ENCODE assay signal across 1 cellular context in the genomic region with DNA sequence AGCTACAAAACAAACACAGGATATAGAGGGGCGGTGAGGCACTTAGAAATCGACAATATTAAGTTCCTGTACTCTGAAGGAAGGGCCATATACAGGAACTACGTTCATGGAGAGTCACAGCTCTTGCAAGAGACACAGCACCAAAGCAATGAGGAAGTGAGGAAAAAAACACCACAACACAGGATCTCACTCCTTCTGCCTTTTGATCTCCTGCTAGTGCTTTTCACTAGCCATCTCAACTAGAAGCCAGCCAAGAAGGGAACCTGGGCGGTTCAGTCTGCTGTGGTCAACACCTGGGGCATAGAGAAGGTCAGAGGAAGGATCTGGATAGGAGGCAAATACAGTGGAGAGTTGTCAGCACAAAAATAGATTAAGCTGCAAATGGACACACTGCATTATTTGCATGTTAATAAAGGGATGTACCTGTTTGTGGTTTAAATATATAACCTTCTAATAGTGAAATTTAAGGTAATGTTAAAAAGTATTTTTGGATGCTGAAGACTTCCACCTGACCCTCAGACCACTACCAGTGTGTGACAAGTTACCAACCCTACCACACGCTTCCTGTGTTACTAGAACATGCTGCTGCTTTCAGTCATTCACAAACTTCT.
TF ChIP-seq lines count a peak whose summit lies in the region.

No MANE protein-coding gene starts in this region.

TF ChIP-seq in GM12878, 131 proteins besides CTCF, POLR2A, EP300 and RAD21 (continued from another document):
- TF ChIP-seq JUNB (IDR thresholded peaks at IDR 0.05) = 0 out of 2 replicates have a peak, but pooled peaks have one; percentile 37
- peak; percentile 80 for TF ChIP-seq MEF2B (IDR thresholded peaks at IDR 0.05; ENCODE audit: partially characterized antibody, poor library complexity, severe bottlenecking)
- peak; percentile 65 to 85; a peak in 3 of 4 replicates for TF ChIP-seq SRF (IDR thresholded peaks at IDR 0.05; ENCODE audit: low read depth in 2 of 2, low read length in 2 of 2)
- no peak for TF ChIP-seq ZNF217 (IDR thresholded peaks at IDR 0.05)
- TF ChIP-seq ZNF384 (IDR thresholded peaks at IDR 0.05; ENCODE audit: borderline replicate concordance, low read depth, low read length) = 0 out of 2 replicates have a peak, but pooled peaks have one; percentile 29
- TF ChIP-seq, protein P1, sequence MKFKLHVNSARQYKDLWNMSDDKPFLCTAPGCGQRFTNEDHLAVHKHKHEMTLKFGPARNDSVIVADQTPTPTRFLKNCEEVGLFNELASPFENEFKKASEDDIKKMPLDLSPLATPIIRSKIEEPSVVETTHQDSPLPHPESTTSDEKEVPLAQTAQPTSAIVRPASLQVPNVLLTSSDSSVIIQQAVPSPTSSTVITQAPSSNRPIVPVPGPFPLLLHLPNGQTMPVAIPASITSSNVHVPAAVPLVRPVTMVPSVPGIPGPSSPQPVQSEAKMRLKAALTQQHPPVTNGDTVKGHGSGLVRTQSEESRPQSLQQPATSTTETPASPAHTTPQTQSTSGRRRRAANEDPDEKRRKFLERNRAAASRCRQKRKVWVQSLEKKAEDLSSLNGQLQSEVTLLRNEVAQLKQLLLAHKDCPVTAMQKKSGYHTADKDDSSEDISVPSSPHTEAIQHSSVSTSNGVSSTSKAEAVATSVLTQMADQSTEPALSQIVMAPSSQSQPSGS (IDR thresholded peaks at IDR 0.05; ENCODE audit: low read length) = no peak
- no peak for TF ChIP-seq SREBF1 (IDR thresholded peaks at IDR 0.05; ENCODE audit: low read length)
- TF ChIP-seq EED (IDR thresholded peaks at IDR 0.05; ENCODE audit: low read depth) = peak; percentile 84
- 0 out of 2 replicates have a peak, but pooled peaks have one; percentile 16 for TF ChIP-seq PAX5 (IDR thresholded peaks at IDR 0.05; ENCODE audit: borderline replicate concordance, low read depth, low read length)
- no peak for TF ChIP-seq CEBPB (IDR thresholded peaks at IDR 0.05; ENCODE audit: borderline replicate concordance in 1 of 2, low read depth in 2 of 2, low read length in 2 of 2)
- TF ChIP-seq SIX5 (IDR thresholded peaks at IDR 0.05; ENCODE audit: low read depth, low read length, severe bottlenecking) = no peak
- no peak for TF ChIP-seq NFYA (IDR thresholded peaks at IDR 0.05; ENCODE audit: borderline replicate concordance, low read depth, low read length)
- TF ChIP-seq, protein P2, sequence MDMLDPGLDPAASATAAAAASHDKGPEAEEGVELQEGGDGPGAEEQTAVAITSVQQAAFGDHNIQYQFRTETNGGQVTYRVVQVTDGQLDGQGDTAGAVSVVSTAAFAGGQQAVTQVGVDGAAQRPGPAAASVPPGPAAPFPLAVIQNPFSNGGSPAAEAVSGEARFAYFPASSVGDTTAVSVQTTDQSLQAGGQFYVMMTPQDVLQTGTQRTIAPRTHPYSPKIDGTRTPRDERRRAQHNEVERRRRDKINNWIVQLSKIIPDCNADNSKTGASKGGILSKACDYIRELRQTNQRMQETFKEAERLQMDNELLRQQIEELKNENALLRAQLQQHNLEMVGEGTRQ (IDR thresholded peaks at IDR 0.05; ENCODE audit: borderline replicate concordance, low read depth, low read length) = no peak
- TF ChIP-seq POU2F2 (IDR thresholded peaks at IDR 0.05; ENCODE audit: borderline replicate concordance, low read depth, low read length) = 0 out of 3 replicates have a peak, but pooled peaks have one; percentile 23
- TF ChIP-seq TARDBP (IDR thresholded peaks at IDR 0.05; ENCODE audit: borderline replicate concordance) = no peak
- TF ChIP-seq NR2C2 (IDR thresholded peaks at IDR 0.05; ENCODE audit: borderline replicate concordance, control insufficient read depth, insufficient read length, low read depth) = no peak
- peak; percentile 75 for TF ChIP-seq TCF7 (IDR thresholded peaks at IDR 0.05; ENCODE audit: borderline replicate concordance)
- TF ChIP-seq MTA2 (IDR thresholded peaks at IDR 0.05; ENCODE audit: low read depth) = peak; percentile 72
- peak; percentile 72 for TF ChIP-seq IKZF1 (conservative IDR thresholded peaks at IDR 0.05)
- TF ChIP-seq, protein P3, sequence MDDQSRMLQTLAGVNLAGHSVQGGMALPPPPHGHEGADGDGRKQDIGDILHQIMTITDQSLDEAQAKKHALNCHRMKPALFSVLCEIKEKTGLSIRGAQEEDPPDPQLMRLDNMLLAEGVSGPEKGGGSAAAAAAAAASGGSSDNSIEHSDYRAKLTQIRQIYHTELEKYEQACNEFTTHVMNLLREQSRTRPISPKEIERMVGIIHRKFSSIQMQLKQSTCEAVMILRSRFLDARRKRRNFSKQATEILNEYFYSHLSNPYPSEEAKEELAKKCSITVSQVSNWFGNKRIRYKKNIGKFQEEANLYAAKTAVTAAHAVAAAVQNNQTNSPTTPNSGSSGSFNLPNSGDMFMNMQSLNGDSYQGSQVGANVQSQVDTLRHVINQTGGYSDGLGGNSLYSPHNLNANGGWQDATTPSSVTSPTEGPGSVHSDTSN (IDR thresholded peaks at IDR 0.05; ENCODE audit: insufficient replicate concordance, low read depth, low read length) = no peak
- peak; percentile 65 for TF ChIP-seq NR2F1 (conservative IDR thresholded peaks at IDR 0.05)
- TF ChIP-seq CHD2 (IDR thresholded peaks at IDR 0.05; ENCODE audit: borderline replicate concordance, low read depth, low read length) = no peak
- no peak for TF ChIP-seq RCOR1 (conservative IDR thresholded peaks at IDR 0.05; ENCODE audit: low read depth, low read length)
- TF ChIP-seq GATAD2B (conservative IDR thresholded peaks at IDR 0.05; ENCODE audit: low read depth) = 0 out of 2 replicates have a peak, but pooled peaks have one; percentile 18
- TF ChIP-seq CBFB (IDR thresholded peaks at IDR 0.05; ENCODE audit: low read depth) = 0 out of 2 replicates have a peak, but pooled peaks have one; percentile 66
- TF ChIP-seq POLR2AphosphoS5 (IDR thresholded peaks at IDR 0.05; ENCODE audit: low read length) = no peak
- TF ChIP-seq PML (IDR thresholded peaks at IDR 0.05; ENCODE audit: low read length) = peak; percentile 51; the same call in 1 of the 2 replicates
- TF ChIP-seq IKZF2 (IDR thresholded peaks at IDR 0.05) = peak; percentile 90 to 91
- TF ChIP-seq SPI1 (IDR thresholded peaks at IDR 0.05; ENCODE audit: borderline replicate concordance, insufficient read depth, low read depth, low read length) = peak; percentile 94
- TF ChIP-seq, protein P4, sequence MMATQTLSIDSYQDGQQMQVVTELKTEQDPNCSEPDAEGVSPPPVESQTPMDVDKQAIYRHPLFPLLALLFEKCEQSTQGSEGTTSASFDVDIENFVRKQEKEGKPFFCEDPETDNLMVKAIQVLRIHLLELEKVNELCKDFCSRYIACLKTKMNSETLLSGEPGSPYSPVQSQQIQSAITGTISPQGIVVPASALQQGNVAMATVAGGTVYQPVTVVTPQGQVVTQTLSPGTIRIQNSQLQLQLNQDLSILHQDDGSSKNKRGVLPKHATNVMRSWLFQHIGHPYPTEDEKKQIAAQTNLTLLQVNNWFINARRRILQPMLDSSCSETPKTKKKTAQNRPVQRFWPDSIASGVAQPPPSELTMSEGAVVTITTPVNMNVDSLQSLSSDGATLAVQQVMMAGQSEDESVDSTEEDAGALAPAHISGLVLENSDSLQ (IDR thresholded peaks at IDR 0.05) = peak; percentile 40; the same call in 1 of the 2 replicates
- TF ChIP-seq TBL1XR1 (IDR thresholded peaks at IDR 0.05; ENCODE audit: low read depth, low read length) = no peak
- peak in 1 of 2 experiments; percentile 20; a peak in 1 of 4 replicates for TF ChIP-seq BHLHE40 (IDR thresholded peaks at IDR 0.05; ENCODE audit: borderline replicate concordance in 1 of 2, low read depth in 2 of 2, low read length in 1 of 2)
- peak; percentile 88 for TF ChIP-seq RUNX3 (IDR thresholded peaks at IDR 0.05; ENCODE audit: low read length)
- TF ChIP-seq NFIC (IDR thresholded peaks at IDR 0.05; ENCODE audit: low read depth, low read length) = peak; percentile 77
- TF ChIP-seq, protein P5, sequence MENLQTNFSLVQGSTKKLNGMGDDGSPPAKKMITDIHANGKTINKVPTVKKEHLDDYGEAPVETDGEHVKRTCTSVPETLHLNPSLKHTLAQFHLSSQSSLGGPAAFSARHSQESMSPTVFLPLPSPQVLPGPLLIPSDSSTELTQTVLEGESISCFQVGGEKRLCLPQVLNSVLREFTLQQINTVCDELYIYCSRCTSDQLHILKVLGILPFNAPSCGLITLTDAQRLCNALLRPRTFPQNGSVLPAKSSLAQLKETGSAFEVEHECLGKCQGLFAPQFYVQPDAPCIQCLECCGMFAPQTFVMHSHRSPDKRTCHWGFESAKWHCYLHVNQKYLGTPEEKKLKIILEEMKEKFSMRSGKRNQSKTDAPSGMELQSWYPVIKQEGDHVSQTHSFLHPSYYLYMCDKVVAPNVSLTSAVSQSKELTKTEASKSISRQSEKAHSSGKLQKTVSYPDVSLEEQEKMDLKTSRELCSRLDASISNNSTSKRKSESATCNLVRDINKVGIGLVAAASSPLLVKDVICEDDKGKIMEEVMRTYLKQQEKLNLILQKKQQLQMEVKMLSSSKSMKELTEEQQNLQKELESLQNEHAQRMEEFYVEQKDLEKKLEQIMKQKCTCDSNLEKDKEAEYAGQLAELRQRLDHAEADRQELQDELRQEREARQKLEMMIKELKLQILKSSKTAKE (IDR thresholded peaks at IDR 0.05; ENCODE audit: low read depth, poor library complexity, severe bottlenecking) = peak; percentile 36
- no peak for TF ChIP-seq ZBED1 (IDR thresholded peaks at IDR 0.05; ENCODE audit: borderline replicate concordance)
- TF ChIP-seq ETV6 (conservative IDR thresholded peaks at IDR 0.05 in 1 of 2, IDR thresholded peaks at IDR 0.05 in 1 of 2; ENCODE audit: borderline replicate concordance in 1 of 2, low read depth in 1 of 2) = no peak; a peak in 1 of 4 replicates
- peak; percentile 60; the same call in 1 of the 2 replicates for TF ChIP-seq NBN (IDR thresholded peaks at IDR 0.05)
- TF ChIP-seq SMC3 (IDR thresholded peaks at IDR 0.05; ENCODE audit: borderline replicate concordance, low read length) = no peak
- TF ChIP-seq, protein P6, sequence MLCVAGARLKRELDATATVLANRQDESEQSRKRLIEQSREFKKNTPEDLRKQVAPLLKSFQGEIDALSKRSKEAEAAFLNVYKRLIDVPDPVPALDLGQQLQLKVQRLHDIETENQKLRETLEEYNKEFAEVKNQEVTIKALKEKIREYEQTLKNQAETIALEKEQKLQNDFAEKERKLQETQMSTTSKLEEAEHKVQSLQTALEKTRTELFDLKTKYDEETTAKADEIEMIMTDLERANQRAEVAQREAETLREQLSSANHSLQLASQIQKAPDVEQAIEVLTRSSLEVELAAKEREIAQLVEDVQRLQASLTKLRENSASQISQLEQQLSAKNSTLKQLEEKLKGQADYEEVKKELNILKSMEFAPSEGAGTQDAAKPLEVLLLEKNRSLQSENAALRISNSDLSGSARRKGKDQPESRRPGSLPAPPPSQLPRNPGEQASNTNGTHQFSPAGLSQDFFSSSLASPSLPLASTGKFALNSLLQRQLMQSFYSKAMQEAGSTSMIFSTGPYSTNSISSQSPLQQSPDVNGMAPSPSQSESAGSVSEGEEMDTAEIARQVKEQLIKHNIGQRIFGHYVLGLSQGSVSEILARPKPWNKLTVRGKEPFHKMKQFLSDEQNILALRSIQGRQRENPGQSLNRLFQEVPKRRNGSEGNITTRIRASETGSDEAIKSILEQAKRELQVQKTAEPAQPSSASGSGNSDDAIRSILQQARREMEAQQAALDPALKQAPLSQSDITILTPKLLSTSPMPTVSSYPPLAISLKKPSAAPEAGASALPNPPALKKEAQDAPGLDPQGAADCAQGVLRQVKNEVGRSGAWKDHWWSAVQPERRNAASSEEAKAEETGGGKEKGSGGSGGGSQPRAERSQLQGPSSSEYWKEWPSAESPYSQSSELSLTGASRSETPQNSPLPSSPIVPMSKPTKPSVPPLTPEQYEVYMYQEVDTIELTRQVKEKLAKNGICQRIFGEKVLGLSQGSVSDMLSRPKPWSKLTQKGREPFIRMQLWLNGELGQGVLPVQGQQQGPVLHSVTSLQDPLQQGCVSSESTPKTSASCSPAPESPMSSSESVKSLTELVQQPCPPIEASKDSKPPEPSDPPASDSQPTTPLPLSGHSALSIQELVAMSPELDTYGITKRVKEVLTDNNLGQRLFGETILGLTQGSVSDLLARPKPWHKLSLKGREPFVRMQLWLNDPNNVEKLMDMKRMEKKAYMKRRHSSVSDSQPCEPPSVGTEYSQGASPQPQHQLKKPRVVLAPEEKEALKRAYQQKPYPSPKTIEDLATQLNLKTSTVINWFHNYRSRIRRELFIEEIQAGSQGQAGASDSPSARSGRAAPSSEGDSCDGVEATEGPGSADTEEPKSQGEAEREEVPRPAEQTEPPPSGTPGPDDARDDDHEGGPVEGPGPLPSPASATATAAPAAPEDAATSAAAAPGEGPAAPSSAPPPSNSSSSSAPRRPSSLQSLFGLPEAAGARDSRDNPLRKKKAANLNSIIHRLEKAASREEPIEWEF (IDR thresholded peaks at IDR 0.05; ENCODE audit: insufficient replicate concordance, low read depth, low read length) = no peak
- TF ChIP-seq MTA3 (IDR thresholded peaks at IDR 0.05; ENCODE audit: borderline replicate concordance, low read length) = no peak
